Comparison of ENCODE assay signal across 13 cellular contexts in genomic region chr2:120765031-120765910, GRCh38. TPM values are rescaled to one million over a fixed set of nuclear protein-coding genes. Genes with fewer than 3 reads are reported as not detected.
DNase-seq lines count a peak whose midpoint lies in the region; ATAC-seq and TF ChIP-seq lines count a peak whose summit lies in the region.
"Had no signal": no experiment of that assay in that cellular context is flagged by ENCODE, and none has a peak within 500 bp of the region (broad histone marks: within the 10 kb centered on the region; RNA-seq: fewer than 3 reads in every experiment).

No MANE protein-coding gene starts in this region.

- peaks cover 23% of the 10 kb centered on the region for H3K4me1 ChIP-seq in rectal smooth muscle tissue (ENCODE audit: control insufficient read depth, insufficient read depth, low read length)

- H3K36me3 ChIP-seq in rectal smooth muscle tissue (ENCODE audit: control insufficient read depth, insufficient read depth, low read length), result no peaks in the 10 kb centered on the region

- peaks cover 89% of the 10 kb centered on the region for H3K4me1 Mint-ChIP-seq in chondrocyte (ENCODE audit: low read depth)
- H3K4me1 Mint-ChIP-seq in stimulated activated memory B cell treated with anti-CD40 and anti-IgM and Interleukin-4, amounts not matched to agents 10 μg/mL and 1 μg/mL and 100 μg/mL, for 72 hours, result no peaks in the 10 kb centered on the region
- H3K4me1 Mint-ChIP-seq: activated B cell treated with CpG ODN at 0.5 μM for 24 hours; CD4-positive, CD25-positive, alpha-beta regulatory T cell had no signal

- peak overlapping the region; percentile 94 for H3K27ac Mint-ChIP-seq in chondrocyte (ENCODE audit: unreplicated experiment)
- H3K27ac Mint-ChIP-seq in stimulated activated memory B cell treated with anti-CD40 and anti-IgM and Interleukin-4, amounts not matched to agents 10 μg/mL and 1 μg/mL and 100 μg/mL, for 72 hours, result no peak overlapping the region
- H3K27ac Mint-ChIP-seq: activated B cell treated with CpG ODN at 0.5 μM for 24 hours; CD4-positive, CD25-positive, alpha-beta regulatory T cell had no signal

- H3K9me3 ChIP-seq in iPS-18c (ENCODE audit: control insufficient read depth, insufficient read depth, low read length), result peaks cover 3% of the 10 kb centered on the region

- TF ChIP-seq CTCF in chondrocyte (IDR thresholded peaks at IDR 0.05), result no peak

- H3K27me3 Mint-ChIP-seq in chondrocyte (ENCODE audit: low read depth), result no peaks in the 10 kb centered on the region
- H3K27me3 Mint-ChIP-seq in stimulated activated memory B cell treated with anti-CD40 and anti-IgM and Interleukin-4, amounts not matched to agents 10 μg/mL and 1 μg/mL and 100 μg/mL, for 72 hours, result peaks cover 19% of the 10 kb centered on the region
- H3K27me3 Mint-ChIP-seq: activated B cell treated with CpG ODN at 0.5 μM for 24 hours; CD4-positive, CD25-positive, alpha-beta regulatory T cell had no signal

- ATAC-seq in stimulated activated memory B cell treated with anti-CD40 and anti-IgM and Interleukin-4, amounts not matched to agents 10 μg/mL and 1 μg/mL and 100 μg/mL, for 72 hours, result no peak
- ATAC-seq in HG03139 (IDR thresholded peaks at IDR 0.05; ENCODE audit: unreplicated experiment), result no peak
- ATAC-seq: left colon had no signal

- H3K4me3 ChIP-seq in iPS-18c (ENCODE audit: insufficient read depth, low read depth, low read length) (peak overlapping the region; percentile 15; the same call in 1 of the 2 replicates), rectal smooth muscle tissue (ENCODE audit: low read length) (no peak overlapping the region)

- no peaks in the 10 kb centered on the region for H3K36me3 Mint-ChIP-seq in chondrocyte (ENCODE audit: low read depth)
- H3K36me3 Mint-ChIP-seq in stimulated activated memory B cell treated with anti-CD40 and anti-IgM and Interleukin-4, amounts not matched to agents 10 μg/mL and 1 μg/mL and 100 μg/mL, for 72 hours, result no peaks in the 10 kb centered on the region
- H3K36me3 Mint-ChIP-seq: CD4-positive, CD25-positive, alpha-beta regulatory T cell had no signal

- DNase-seq in HCEC 1CT (peak; percentile 39), chondrocyte (ENCODE audit: low spot score) (peak; percentile 79), ecto neural progenitor cell (ENCODE audit: low spot score) (no peak), NAMALWA (ENCODE audit: low spot score) (no peak)
- DNase-seq: activated B cell treated with CpG ODN at 0.5 μM for 24 hours; activated gamma-delta T cell; CD4-positive, CD25-positive, alpha-beta regulatory T cell; NCI-H2081 treated with DMSO at 0.1 percent for 48 hours had no signal

- no peaks in the 10 kb centered on the region for H3K9me3 Mint-ChIP-seq in chondrocyte (ENCODE audit: low read depth)
- H3K9me3 Mint-ChIP-seq in stimulated activated memory B cell treated with anti-CD40 and anti-IgM and Interleukin-4, amounts not matched to agents 10 μg/mL and 1 μg/mL and 100 μg/mL, for 72 hours, result no peaks in the 10 kb centered on the region
- H3K9me3 Mint-ChIP-seq: activated B cell treated with CpG ODN at 0.5 μM for 24 hours had no signal

- no peak overlapping the region for H3K9ac ChIP-seq in rectal smooth muscle tissue (ENCODE audit: low read length)

- H3K4me3 Mint-ChIP-seq in chondrocyte (ENCODE audit: unreplicated experiment), result peak overlapping the region; percentile 57
- H3K4me3 Mint-ChIP-seq in stimulated activated memory B cell treated with anti-CD40 and anti-IgM and Interleukin-4, amounts not matched to agents 10 μg/mL and 1 μg/mL and 100 μg/mL, for 72 hours, result no peak overlapping the region
- H3K4me3 Mint-ChIP-seq: activated B cell treated with CpG ODN at 0.5 μM for 24 hours; CD4-positive, CD25-positive, alpha-beta regulatory T cell had no signal

- H3K27me3 ChIP-seq in rectal smooth muscle tissue (ENCODE audit: control insufficient read depth, insufficient read depth, low read length), result no peaks in the 10 kb centered on the region

- H3K27ac ChIP-seq in rectal smooth muscle tissue (ENCODE audit: low read depth, low read length), result peak overlapping the region; percentile 51

RNA-seq across cellular contexts. Expression of gene GLI2, which starts 29.6 kb away (rescaled TPM):
- total RNA-seq in chondrocyte, result 31.1 to 37.0 TPM (median 36.0 TPM) in 3 replicates
- total RNA-seq: activated B cell treated with CpG ODN at 0.5 μM for 24 hours; CD4-positive, CD25-positive, alpha-beta regulatory T cell had no signal

Comparison
In these comparisons a context has a peak if more than half of its experiments do, and no peak if none do; other contexts are left out.
1. DNase-seq: peak in HCEC 1CT (single experiment) and chondrocyte (single experiment); none in ecto neural progenitor cell (single experiment) and NAMALWA (single experiment).